ENCODE assay signal across 25 cellular contexts in the genomic region with DNA sequence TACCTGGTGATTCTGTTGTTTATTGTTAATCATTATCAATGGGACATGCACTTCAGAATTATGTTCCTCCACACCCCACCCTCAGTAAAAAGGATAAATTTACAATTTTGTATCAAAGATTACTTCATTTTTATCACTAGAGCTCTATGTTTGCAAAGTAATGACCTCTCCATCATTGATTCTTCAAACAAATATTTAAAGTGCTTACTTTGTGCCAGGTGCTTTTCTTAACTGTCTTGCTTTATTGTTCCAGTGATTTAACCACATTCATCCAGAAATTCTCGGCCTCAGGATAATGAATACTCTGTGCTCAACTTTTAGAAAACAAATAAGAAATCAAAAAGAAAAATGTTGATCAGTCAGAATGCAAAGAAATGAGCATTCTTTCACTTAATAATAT.
"Had no signal": no experiment of that assay in that cellular context is flagged by ENCODE, and none has a peak within 500 bp of the region (broad histone marks: within the 10 kb centered on the region; RNA-seq: fewer than 3 reads in every experiment).

No MANE protein-coding gene starts in this region.

- FAIRE-seq: bronchial epithelial cell had no signal

- H3K4me1 ChIP-seq: ascending aorta, body of pancreas, Peyer's patch had no signal

- DNase-seq: activated CD4-positive, alpha-beta T cell treated with anti-CD3 and anti-CD28 coated beads for 4 hours; activated CD4-positive, alpha-beta T cell treated with anti-CD3 and anti-CD28 coated beads, Interleukin-2, amount 50 U/mL, for 4 hours; activated CD8-positive, alpha-beta memory T cell treated with anti-CD3 and anti-CD28 coated beads, Interleukin-2, amount 50 U/mL, for 48 hours; activated CD8-positive, alpha-beta T cell treated with anti-CD3 and anti-CD28 coated beads, Interleukin-2, amount 10 ng/mL, durations not matched to agents 7 days and 5 days; activated effector memory CD4-positive, alpha-beta T cell treated with anti-CD3 and anti-CD28 coated beads, Interleukin-2, amount 50 U/mL, for 16 hours; activated naive CD4-positive, alpha-beta T cell treated with Interleukin-2 at 50 U/mL for 16 hours; activated naive CD8-positive, alpha-beta T cell treated with anti-CD3 and anti-CD28 coated beads, Interleukin-2, amount 50 U/mL, for 24 hours; activated T-cell treated with anti-CD3 and anti-CD28 coated beads, Interleukin-2, amount 50 U/mL, for 24 hours; amniotic stem cell; body of pancreas; central memory CD4-positive, alpha-beta T cell; Kasumi-1; KBM-7; NCI-H1048; NCI-H1694; NCI-H2081 treated with DMSO at 0.1 percent for 48 hours; NCI-H226; NCI-H524 treated with DMSO at 0.1 percent for 48 hours; Peyer's patch; Right ventricle myocardium superior had no signal

- H3K36me3 ChIP-seq: ascending aorta, Peyer's patch had no signal

- H3K27me3 ChIP-seq: ascending aorta, body of pancreas, Peyer's patch had no signal

- ATAC-seq: activated CD4-positive, CD25-positive, alpha-beta regulatory T cell treated with anti-CD3 and anti-CD28 coated beads, Interleukin-2, amount 50 U/mL, for 24 hours; activated CD8-positive, alpha-beta T cell treated with anti-CD3 and anti-CD28 coated beads, Interleukin-2, amount 10 ng/mL, durations not matched to agents 7 days and 5 days; activated naive CD8-positive, alpha-beta T cell treated with anti-CD3 and anti-CD28 coated beads, Interleukin-2, amount 50 U/mL, for 24 hours; body of pancreas had no signal

- H3K4me3 ChIP-seq: ascending aorta, body of pancreas, coronary artery, Peyer's patch had no signal

- H3K27ac ChIP-seq: ascending aorta, body of pancreas, coronary artery, Peyer's patch, RWPE1 had no signal

- H3K9me3 ChIP-seq: body of pancreas, Peyer's patch had no signal
